ENCODE assay signal across 10 cellular contexts in the genomic region with DNA sequence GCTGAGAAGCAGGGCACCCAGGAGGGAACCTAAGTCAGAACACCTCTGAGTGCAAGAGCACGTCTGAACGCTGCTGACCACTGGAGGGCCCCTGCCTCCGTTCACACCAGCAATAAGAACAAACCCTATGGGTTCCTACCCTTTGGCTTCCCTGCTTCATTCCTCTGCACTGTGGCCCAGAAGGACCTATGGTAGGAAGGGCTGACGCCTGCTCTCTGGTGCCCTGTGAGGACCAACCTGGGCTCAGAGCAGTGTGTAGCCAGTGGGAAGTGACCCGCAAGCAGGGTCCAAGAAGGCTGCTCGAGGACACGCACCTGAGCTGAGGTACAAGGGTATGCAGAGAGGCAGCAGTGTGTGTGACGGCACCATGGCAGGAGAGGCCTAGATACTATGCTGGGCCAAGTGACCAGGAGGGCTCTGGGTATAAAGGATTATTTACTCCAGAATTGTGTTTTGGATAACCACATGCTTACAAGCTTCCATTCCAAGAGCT.
"Had no signal": no experiment of that assay in that cellular context is flagged by ENCODE, and none has a peak within 500 bp of the region (broad histone marks: within the 10 kb centered on the region; RNA-seq: fewer than 3 reads in every experiment).

No MANE protein-coding gene starts in this region.

- H3K9ac ChIP-seq: parathyroid adenoma had no signal

- H3K27me3 Mint-ChIP-seq: activated CD4-positive, alpha-beta T cell treated with anti-CD3 and anti-CD28 coated beads for 36 hours; activated CD8-positive, alpha-beta T cell treated with anti-CD3 and anti-CD28 coated beads for 36 hours had no signal

- H3K27ac ChIP-seq: cardiac muscle cell, colonic mucosa, heart left ventricle, parathyroid adenoma had no signal

- ATAC-seq: activated CD4-positive, alpha-beta T cell treated with anti-CD3 and anti-CD28 coated beads for 36 hours; activated CD8-positive, alpha-beta T cell treated with anti-CD3 and anti-CD28 coated beads for 36 hours; activated T-cell treated with anti-CD3 and anti-CD28 coated beads, Interleukin-2, amount 50 U/mL, for 72 hours; heart left ventricle had no signal

- H3K4me1 Mint-ChIP-seq: activated CD4-positive, alpha-beta T cell treated with anti-CD3 and anti-CD28 coated beads for 36 hours had no signal

- H3K9me3 ChIP-seq: colonic mucosa, heart left ventricle had no signal

- H3K4me1 ChIP-seq: colonic mucosa, heart left ventricle, parathyroid adenoma had no signal

- DNase-seq: activated CD4-positive, alpha-beta T cell treated with anti-CD3 and anti-CD28 coated beads for 36 hours; activated CD8-positive, alpha-beta memory T cell treated with anti-CD3 and anti-CD28 coated beads, Interleukin-2, amount 50 U/mL, for 4 hours; activated CD8-positive, alpha-beta T cell treated with anti-CD3 and anti-CD28 coated beads for 36 hours; activated T-cell treated with anti-CD3 and anti-CD28 coated beads, Interleukin-2, amount 50 U/mL, for 72 hours; colonic mucosa; heart left ventricle; mesenchymal stem cell; SW 1271 had no signal

- H3K9me3 Mint-ChIP-seq: activated CD8-positive, alpha-beta T cell treated with anti-CD3 and anti-CD28 coated beads for 36 hours; activated T-cell treated with anti-CD3 and anti-CD28 coated beads, Interleukin-2, amount 50 U/mL, for 72 hours had no signal

- H3K4me3 Mint-ChIP-seq: activated CD4-positive, alpha-beta T cell treated with anti-CD3 and anti-CD28 coated beads for 36 hours; activated CD8-positive, alpha-beta T cell treated with anti-CD3 and anti-CD28 coated beads for 36 hours; activated T-cell treated with anti-CD3 and anti-CD28 coated beads, Interleukin-2, amount 50 U/mL, for 72 hours had no signal

- H3K27me3 ChIP-seq: cardiac muscle cell, colonic mucosa, heart left ventricle had no signal

- H3K79me2 ChIP-seq: parathyroid adenoma had no signal

- H2AFZ ChIP-seq: parathyroid adenoma had no signal

- H3K27ac Mint-ChIP-seq: activated CD4-positive, alpha-beta T cell treated with anti-CD3 and anti-CD28 coated beads for 36 hours; activated CD8-positive, alpha-beta T cell treated with anti-CD3 and anti-CD28 coated beads for 36 hours; activated T-cell treated with anti-CD3 and anti-CD28 coated beads, Interleukin-2, amount 50 U/mL, for 72 hours had no signal

- H3K4me3 ChIP-seq: cardiac muscle cell, colonic mucosa, heart left ventricle had no signal
